ENCODE assay signal across 2 cellular contexts in the genomic region with DNA sequence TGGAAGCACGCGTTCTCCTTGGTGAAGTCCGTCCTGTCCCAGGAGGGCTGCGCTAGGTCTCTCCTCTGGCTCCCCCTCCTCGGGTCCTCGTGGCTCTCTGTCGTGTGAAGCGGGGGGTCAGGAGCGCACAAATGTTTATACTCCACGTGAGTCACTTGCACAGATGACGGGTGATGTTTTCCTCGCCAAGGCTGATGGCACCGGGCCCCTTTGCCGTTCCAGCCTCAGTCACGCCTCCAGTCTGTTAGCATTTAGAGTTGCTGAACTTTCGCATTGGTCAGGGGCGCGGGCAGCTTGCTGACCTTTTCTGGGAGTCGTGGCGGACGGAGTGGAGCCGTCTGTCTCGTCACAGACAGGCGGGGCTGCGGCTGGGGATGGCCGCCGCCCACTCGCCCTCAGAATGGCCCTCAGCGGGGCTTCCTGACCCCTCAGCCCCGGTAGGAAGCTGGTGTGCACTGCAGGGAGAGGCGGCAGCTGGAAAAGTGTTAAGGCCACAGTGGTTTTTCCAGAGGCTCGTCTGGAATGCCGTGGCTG.
TF ChIP-seq lines count a peak whose summit lies in the region.

No MANE protein-coding gene starts in this region.

TF ChIP-seq in liver, 16 proteins besides CTCF, POLR2A, EP300 and RAD21:
- TF ChIP-seq MAX (IDR thresholded peaks at IDR 0.05) (no peak), JUND (IDR thresholded peaks at IDR 0.05) (peak in 1 of 2 donors; percentile 34), SP1 (IDR thresholded peaks at IDR 0.05) (peak; percentile 38), NR2F2 (IDR thresholded peaks at IDR 0.05) (peak; percentile 94), RXRA (IDR thresholded peaks at IDR 0.05) (peak; percentile 49 to 62)

TF ChIP-seq in HepG2, 621 proteins besides CTCF, POLR2A, EP300 and RAD21:
- TF ChIP-seq ZNF775 (CRISPR knock-in tag; IDR thresholded peaks at IDR 0.05; ENCODE audit: borderline replicate concordance) (no peak), YEATS2 (CRISPR knock-in tag; IDR thresholded peaks at IDR 0.05; ENCODE audit: borderline replicate concordance) (no peak), NAIF1 (CRISPR knock-in tag; IDR thresholded peaks at IDR 0.05; ENCODE audit: borderline replicate concordance) (no peak), ZFP1 (CRISPR knock-in tag; IDR thresholded peaks at IDR 0.05) (no peak), ZBTB25 (CRISPR knock-in tag; IDR thresholded peaks at IDR 0.05) (no peak), CEBPB (IDR thresholded peaks at IDR 0.05; ENCODE audit: borderline replicate concordance, low read depth, low read length) (no peak)
